In genomic region chr11:72848846-72849466, GRCh38 we compare ENCODE assay signal across 8 cellular contexts. TPM values are rescaled to one million over a fixed set of nuclear protein-coding genes. Genes with fewer than 3 reads are reported as not detected.
DNase-seq lines count a peak whose midpoint lies in the region; ATAC-seq and TF ChIP-seq lines count a peak whose summit lies in the region.

No MANE protein-coding gene starts in this region.

- no peaks in the 10 kb centered on the region for H3K27me3 Mint-ChIP-seq in activated CD4-positive, alpha-beta T cell treated with anti-CD3 and anti-CD28 coated beads, Interleukin-2, amount 10 ng/mL, durations not matched to agents 24 days and 14 days

- peaks cover 11% of the 10 kb centered on the region for H3K36me3 Mint-ChIP-seq in activated CD4-positive, alpha-beta T cell treated with anti-CD3 and anti-CD28 coated beads, Interleukin-2, amount 10 ng/mL, durations not matched to agents 24 days and 14 days (ENCODE audit: low read depth)

- TF ChIP-seq EP300 in gastroesophageal sphincter (IDR thresholded peaks at IDR 0.05), result no peak

- DNase-seq in NCI-H2171 treated with DMSO at 0.1 percent for 48 hours (lab: John Stamatoyannopoulos, UW) (peak; percentile 35), NCI-H2171 (lab: John Stamatoyannopoulos, UW) (no peak), M059J (ENCODE audit: low read depth) (peak; percentile 44), gastrocnemius medialis (no peak)
- peak; percentile 82 for DNase-seq in activated CD4-positive, alpha-beta T cell treated with anti-CD3 and anti-CD28 coated beads, Interleukin-2, amount 10 ng/mL, durations not matched to agents 24 days and 14 days

- 64 to 70% methylated on average over 6 of the region's 6 CpGs for WGBS in gastroesophageal sphincter (ENCODE audit: low coverage in 1 of 2), 2 donors

- TF ChIP-seq CTCF in gastroesophageal sphincter (IDR thresholded peaks at IDR 0.05), result peak; percentile 33 to 66 (median 60)
- TF ChIP-seq CTCF in gastrocnemius medialis (IDR thresholded peaks at IDR 0.05 in 4 of 5, conservative IDR thresholded peaks at IDR 0.05 in 1 of 5), result peak; percentile 23 to 59 (median 46)

- H3K9me3 ChIP-seq in gastroesophageal sphincter (no peaks in the 10 kb centered on the region), gastrocnemius medialis (no peaks in the 10 kb centered on the region)

- peaks cover 11% of the 10 kb centered on the region for H3K4me1 Mint-ChIP-seq in activated CD4-positive, alpha-beta T cell treated with anti-CD3 and anti-CD28 coated beads, Interleukin-2, amount 10 ng/mL, durations not matched to agents 24 days and 14 days

- H3K27me3 ChIP-seq in gastroesophageal sphincter, result no peaks in the 10 kb centered on the region
- no peaks in the 10 kb centered on the region for H3K27me3 ChIP-seq in gastrocnemius medialis

- H3K4me3 Mint-ChIP-seq in activated CD4-positive, alpha-beta T cell treated with anti-CD3 and anti-CD28 coated beads, Interleukin-2, amount 10 ng/mL, durations not matched to agents 24 days and 14 days, result no peak overlapping the region

- ATAC-seq in gastroesophageal sphincter, result peak; percentile 48
- no peak for ATAC-seq in gastrocnemius medialis
- no peak for ATAC-seq in GM21360 (IDR thresholded peaks at IDR 0.05; ENCODE audit: unreplicated experiment)
- ATAC-seq in HG03457 (IDR thresholded peaks at IDR 0.05; ENCODE audit: unreplicated experiment), result no peak

- H3K9me3 Mint-ChIP-seq in activated CD4-positive, alpha-beta T cell treated with anti-CD3 and anti-CD28 coated beads, Interleukin-2, amount 10 ng/mL, durations not matched to agents 24 days and 14 days, result no peaks in the 10 kb centered on the region

- H3K4me3 ChIP-seq in gastroesophageal sphincter, result no peak overlapping the region
- no peak overlapping the region for H3K4me3 ChIP-seq in gastrocnemius medialis

- H3K27ac Mint-ChIP-seq in activated CD4-positive, alpha-beta T cell treated with anti-CD3 and anti-CD28 coated beads, Interleukin-2, amount 10 ng/mL, durations not matched to agents 24 days and 14 days, result no peak overlapping the region

- H3K27ac ChIP-seq in gastroesophageal sphincter (no peak overlapping the region), gastrocnemius medialis (no peak overlapping the region)

- intact Hi-C loops in activated CD4-positive, alpha-beta T cell treated with anti-CD3 and anti-CD28 coated beads, Interleukin-2, amount 10 ng/mL, durations not matched to agents 24 days and 14 days (cut with micrococcal nuclease), result loop anchor here (1.0 kb wide), 1 partner anchor 124 kb away; no protein-coding TSS in a partner anchor
- intact Hi-C loops in gastrocnemius medialis (cut with DNase I; ENCODE audit: low total_unique reads), result loop anchor here (1.0 kb wide), 1 partner anchor 18 kb away; no protein-coding TSS in a partner anchor

- H3K4me1 ChIP-seq in gastroesophageal sphincter (no peaks in the 10 kb centered on the region), gastrocnemius medialis (peaks cover 0 to 5% of the 10 kb centered on the region in 2 donors)

- TF ChIP-seq POLR2A in gastroesophageal sphincter (IDR thresholded peaks at IDR 0.05), result no peak
- TF ChIP-seq POLR2A in gastrocnemius medialis (IDR thresholded peaks at IDR 0.05), result no peak

- in situ Hi-C loops in gastrocnemius medialis (cut with MboI; ENCODE audit: low sequenced_read_pairs in 4 of 4), result loop anchor here (25.0 kb wide), 1 partner anchor 438 kb away; no protein-coding TSS in a partner anchor

- H3K36me3 ChIP-seq in gastroesophageal sphincter (peaks cover 0 to 9% of the 10 kb centered on the region in 2 donors), gastrocnemius medialis (no peaks in the 10 kb centered on the region)

RNA-seq across cellular contexts. Expression of gene ATG16L2, which starts 34.7 kb away (rescaled TPM):
- 2.1 and 3.5 TPM in 2 replicates for total RNA-seq in M059J (2014; rRNA removed; shearing (Covaris generic))
- total RNA-seq in activated CD4-positive, alpha-beta T cell treated with anti-CD3 and anti-CD28 coated beads, Interleukin-2, amount 10 ng/mL, durations not matched to agents 24 days and 14 days, result 74.1 and 75.8 TPM in 2 replicates
- 10 to 100 TPM in 3 of 4 donors, 1 to 10 TPM in 1; 8.3 to 27.9 (median 16.5) TPM for total RNA-seq in gastroesophageal sphincter
- 1 to 10 TPM; 3.1 to 8.1 (median 4.3) TPM for total RNA-seq in gastrocnemius medialis

RNA-seq across cellular contexts. Expression of gene STARD10, which starts 55.1 kb away (rescaled TPM):
- total RNA-seq in M059J (2014; rRNA removed; shearing (Covaris generic)), result 17.7 and 28.7 TPM in 2 replicates
- 16.3 and 17.2 TPM in 2 replicates for total RNA-seq in activated CD4-positive, alpha-beta T cell treated with anti-CD3 and anti-CD28 coated beads, Interleukin-2, amount 10 ng/mL, durations not matched to agents 24 days and 14 days
- total RNA-seq in gastroesophageal sphincter, result 10 to 100 TPM; 35.8 to 56.6 (median 45.0) TPM
- 100 to 1,000 TPM in 1 of 4 donors, 10 to 100 TPM in 3; 39.1 to 103 (median 71.1) TPM for total RNA-seq in gastrocnemius medialis

Comparison
In these comparisons a context has a peak if more than half of its experiments do, and no peak if none do; other contexts are left out.
1. DNase-seq: peak in NCI-H2171 treated with DMSO at 0.1 percent for 48 hours (single experiment), M059J (single experiment) and activated CD4-positive, alpha-beta T cell treated with anti-CD3 and anti-CD28 coated beads, Interleukin-2, amount 10 ng/mL, durations not matched to agents 24 days and 14 days (single experiment); none in NCI-H2171 (single experiment) and gastrocnemius medialis (0 of 2).